24 cellular contexts compared by ENCODE assay signal in the genomic region with DNA sequence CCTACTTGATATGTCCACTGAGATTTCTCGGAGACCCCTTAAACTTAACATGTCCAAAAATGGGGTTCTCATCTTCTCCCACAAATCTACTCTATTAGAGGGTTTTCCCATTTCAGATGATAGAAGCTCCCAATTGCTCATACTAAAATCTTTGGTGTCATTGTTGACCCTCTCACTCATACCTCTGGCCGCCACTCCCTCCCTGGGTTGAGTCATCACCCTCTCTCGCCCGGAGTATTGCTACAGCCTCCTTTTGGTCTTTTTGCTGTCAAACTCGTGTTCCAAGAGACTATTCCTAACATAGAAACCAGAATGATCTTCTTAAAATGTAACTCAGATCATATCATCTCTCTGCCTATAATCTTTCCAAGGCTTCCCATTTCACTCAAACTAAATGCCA.
DNase-seq lines count a peak whose midpoint lies in the region; ATAC-seq and TF ChIP-seq lines count a peak whose summit lies in the region.
"Had no signal": no experiment of that assay in that cellular context is flagged by ENCODE, and none has a peak within 500 bp of the region (broad histone marks: within the 10 kb centered on the region; RNA-seq: fewer than 3 reads in every experiment).

No MANE protein-coding gene starts in this region.

- no peaks in the 10 kb centered on the region for H3K9me3 ChIP-seq in T-helper 17 cell (ENCODE audit: control insufficient read depth, low read length, poor library complexity, severe bottlenecking)
- H3K9me3 ChIP-seq: gastrocnemius medialis, lower lobe of right lung, neutrophil, SJSA1, spleen, tibial nerve had no signal

- no peak for TF ChIP-seq CTCF in natural killer cell (IDR thresholded peaks at IDR 0.05)
- no peak for TF ChIP-seq CTCF in fibroblast of the aortic adventitia (IDR thresholded peaks at IDR 0.05; ENCODE audit: insufficient read depth, low read length)

- H3K36me3 Mint-ChIP-seq in natural killer cell treated with Interleukin-12 subunit alpha and Interleukin-12 subunit beta and Interleukin-15 and Interleukin-18, amount 100 ng/mL, for 72 hours = no peaks in the 10 kb centered on the region
- no peaks in the 10 kb centered on the region for H3K36me3 Mint-ChIP-seq in natural killer cell
- peaks cover 2% of the 10 kb centered on the region for H3K36me3 Mint-ChIP-seq in T-helper 17 cell (ENCODE audit: low read depth)

- H3K27ac Mint-ChIP-seq in natural killer cell treated with Interleukin-12 subunit alpha and Interleukin-12 subunit beta and Interleukin-15 and Interleukin-18, amount 100 ng/mL, for 72 hours = peak overlapping the region; percentile 4 to 40
- H3K27ac Mint-ChIP-seq in natural killer cell (no peak overlapping the region), T-helper 17 cell (peak overlapping the region; percentile 1)
- H3K27ac Mint-ChIP-seq: stimulated activated naive CD8-positive, alpha-beta T cell treated with anti-CD3 and anti-CD28 coated beads, Interleukin-15, Interleukin-2, amounts not matched to agents 100 ng/mL and 50 ng/mL, for 24 hours had no signal

- H3K9me3 Mint-ChIP-seq in natural killer cell treated with Interleukin-12 subunit alpha and Interleukin-12 subunit beta and Interleukin-15 and Interleukin-18, amount 100 ng/mL, for 72 hours = no peaks in the 10 kb centered on the region
- no peaks in the 10 kb centered on the region for H3K9me3 Mint-ChIP-seq in natural killer cell
- H3K9me3 Mint-ChIP-seq: activated T-cell treated with anti-CD3 and anti-CD28 coated beads, Interleukin-2, amount 50 U/mL, for 4 hours; stimulated activated naive CD8-positive, alpha-beta T cell treated with anti-CD3 and anti-CD28 coated beads, Interleukin-15, Interleukin-2, amounts not matched to agents 100 ng/mL and 50 ng/mL, for 24 hours had no signal

- peaks cover 30% of the 10 kb centered on the region in 2 donors for H3K4me1 Mint-ChIP-seq in natural killer cell treated with Interleukin-12 subunit alpha and Interleukin-12 subunit beta and Interleukin-15 and Interleukin-18, amount 100 ng/mL, for 72 hours (ENCODE audit: low read depth in 2 of 2)
- H3K4me1 Mint-ChIP-seq in natural killer cell (peaks cover 16 to 19% of the 10 kb centered on the region in 2 donors), T-helper 17 cell (peaks cover 29% of the 10 kb centered on the region)

- H3K4me3 ChIP-seq in fibroblast of the aortic adventitia (ENCODE audit: low read depth, low read length) = no peak overlapping the region
- H3K4me3 ChIP-seq: gastrocnemius medialis, lower lobe of right lung, SJSA1, spleen, tibial nerve had no signal

- no peaks in the 10 kb centered on the region for H3K27me3 Mint-ChIP-seq in natural killer cell treated with Interleukin-12 subunit alpha and Interleukin-12 subunit beta and Interleukin-15 and Interleukin-18, amount 100 ng/mL, for 72 hours
- H3K27me3 Mint-ChIP-seq in natural killer cell (ENCODE audit: low read depth in 2 of 2) (peaks cover 0 to 10% of the 10 kb centered on the region in 2 donors), T-helper 17 cell (no peaks in the 10 kb centered on the region)
- H3K27me3 Mint-ChIP-seq: stimulated activated naive CD8-positive, alpha-beta T cell treated with anti-CD3 and anti-CD28 coated beads, Interleukin-15, Interleukin-2, amounts not matched to agents 100 ng/mL and 50 ng/mL, for 24 hours had no signal

- no peak for ATAC-seq in natural killer cell treated with Interleukin-12 subunit alpha and Interleukin-12 subunit beta and Interleukin-15 and Interleukin-18, amount 100 ng/mL, for 72 hours
- ATAC-seq in natural killer cell = no peak
- no peak for ATAC-seq in T-helper 17 cell
- no peak for ATAC-seq in GM21717 (IDR thresholded peaks at IDR 0.05; ENCODE audit: unreplicated experiment)
- no peak for ATAC-seq in HG03135 (IDR thresholded peaks at IDR 0.05; ENCODE audit: unreplicated experiment)
- ATAC-seq: activated T-cell treated with anti-CD3 and anti-CD28 coated beads, Interleukin-2, amount 50 U/mL, for 4 hours; gastrocnemius medialis; lower lobe of right lung had no signal

- H3K4me3 Mint-ChIP-seq in natural killer cell treated with Interleukin-12 subunit alpha and Interleukin-12 subunit beta and Interleukin-15 and Interleukin-18, amount 100 ng/mL, for 72 hours = no peak overlapping the region
- H3K4me3 Mint-ChIP-seq in natural killer cell (no peak overlapping the region), T-helper 17 cell (no peak overlapping the region)
- H3K4me3 Mint-ChIP-seq: activated T-cell treated with anti-CD3 and anti-CD28 coated beads, Interleukin-2, amount 50 U/mL, for 4 hours; stimulated activated naive CD8-positive, alpha-beta T cell treated with anti-CD3 and anti-CD28 coated beads, Interleukin-15, Interleukin-2, amounts not matched to agents 100 ng/mL and 50 ng/mL, for 24 hours had no signal

- no peak for DNase-seq in natural killer cell treated with Interleukin-12 subunit alpha and Interleukin-12 subunit beta and Interleukin-15 and Interleukin-18, amount 100 ng/mL, for 72 hours (ENCODE audit: low spot score)
- no peak for DNase-seq in natural killer cell
- DNase-seq in T-helper 17 cell = no peak
- peak; percentile 17 for DNase-seq in fibroblast of the aortic adventitia (ENCODE audit: low read depth)
- DNase-seq in stimulated activated CD4-positive, alpha-beta T cell treated with anti-CD3 and anti-CD28 coated beads, Interleukin-2, amount 100 ng/mL, for 24 hours = no peak
- DNase-seq in superior temporal gyrus (ENCODE audit: extremely low spot score) = no peak
- DNase-seq: activated CD4-positive, alpha-beta T cell treated with anti-CD3 and anti-CD28 coated beads for 4 hours; activated naive CD4-positive, alpha-beta T cell treated with Interleukin-2 at 50 U/mL for 16 hours; activated T-cell treated with anti-CD3 and anti-CD28 coated beads, Interleukin-2, amount 50 U/mL, for 4 hours; anterior cingulate cortex; central memory CD4-positive, alpha-beta T cell; gastrocnemius medialis; lower lobe of right lung; NCI-H1092; NCI-H2029; NCI-H82; spleen; stimulated activated CD4-positive, alpha-beta T cell treated with anti-CD3 and anti-CD28 coated beads, Interleukin-4, amount 100 ng/mL, for 24 hours had no signal

- intact Hi-C loops in natural killer cell (cut with micrococcal nuclease) = no loop called here

Comparison
In these comparisons a context has a peak if more than half of its experiments do, and no peak if none do; other contexts are left out.
1. H3K27ac Mint-ChIP-seq: peak in natural killer cell treated with Interleukin-12 subunit alpha and Interleukin-12 subunit beta and Interleukin-15 and Interleukin-18, amount 100 ng/mL, for 72 hours (2 of 2) and T-helper 17 cell (single experiment); none in natural killer cell (0 of 2).